ENCODE assay signal across 15 cellular contexts in genomic region chr16:9328386-9328785, GRCh38.
DNase-seq lines count a peak whose midpoint lies in the region; FAIRE-seq and TF ChIP-seq lines count a peak whose summit lies in the region.
"Had no signal": no experiment of that assay in that cellular context is flagged by ENCODE, and none has a peak within 500 bp of the region (broad histone marks: within the 10 kb centered on the region; RNA-seq: fewer than 3 reads in every experiment).

No MANE protein-coding gene starts in this region.

- DNase-seq in NCI-H82 (lab: John Stamatoyannopoulos, UW), result peak; percentile 33
- no peak for DNase-seq in NCI-H82 treated with DMSO at 0.1 percent for 48 hours (lab: John Stamatoyannopoulos, UW; ENCODE audit: unreplicated experiment)
- peak; percentile 60 for DNase-seq in small intestine
- no peak for DNase-seq in effector CD4-positive, alpha-beta T cell
- no peak for DNase-seq in colonic mucosa
- DNase-seq in stimulated activated CD4-positive, alpha-beta T cell treated with anti-CD3 and anti-CD28 coated beads, Interleukin-2, amount 100 ng/mL, for 48 hours, result no peak
- DNase-seq: CD4-positive, alpha-beta memory T cell; DMS79 treated with DMSO at 0.1 percent for 48 hours; GF-D8; H7 had no signal

- H3K4me1 ChIP-seq in liver (ENCODE audit: control insufficient read depth in 4 of 4, insufficient read depth in 4 of 4, low read length in 3 of 4), result peaks cover 0 to 8% (median 6%) of the 10 kb centered on the region in 4 donors
- no peaks in the 10 kb centered on the region for H3K4me1 ChIP-seq in small intestine (ENCODE audit: control insufficient read depth in 2 of 2, insufficient read depth in 1 of 2, low read depth in 1 of 2, low read length in 1 of 2)
- no peaks in the 10 kb centered on the region for H3K4me1 ChIP-seq in colonic mucosa
- H3K4me1 ChIP-seq: A549 had no signal

- TF ChIP-seq RAD21 in liver (IDR thresholded peaks at IDR 0.05), result no peak

- H3K9ac ChIP-seq in liver (ENCODE audit: low read depth in 1 of 2, low read length in 2 of 2) (no peak overlapping the region), colonic mucosa (ENCODE audit: low read depth in 2 of 2, low read length in 2 of 2) (no peak overlapping the region)
- H3K9ac ChIP-seq: BLaER1 had no signal

- FAIRE-seq in small intestine (lab: Jason Lieb, UNC), result no peak
- FAIRE-seq: A549 had no signal

- no peak overlapping the region for H3K4me3 ChIP-seq in liver (ENCODE audit: low read depth in 1 of 3, low read length in 3 of 3)
- H3K4me3 ChIP-seq in small intestine (ENCODE audit: low read depth in 1 of 2, low read length in 2 of 2), result no peak overlapping the region
- no peak overlapping the region for H3K4me3 ChIP-seq in colonic mucosa
- H3K4me3 ChIP-seq: A549, BLaER1, GM23338 had no signal

- H3K27ac ChIP-seq in liver (ENCODE audit: low read depth in 1 of 2, low read length in 2 of 2) (no peak overlapping the region), small intestine (ENCODE audit: low read depth in 1 of 2, low read length in 1 of 2) (no peak overlapping the region), colonic mucosa (no peak overlapping the region)
- H3K27ac ChIP-seq: 22Rv1, A549, BLaER1 had no signal

- WGBS in liver, result 41% methylated on average over 5 of the region's 5 CpGs
- 22 to 50% (median 34%) methylated on average over 5 of the region's 5 CpGs for WGBS in small intestine, 3 donors

- TF ChIP-seq CTCF in liver (IDR thresholded peaks at IDR 0.05; ENCODE audit: low read depth, low read length, missing input control) (no peak), colonic mucosa (IDR thresholded peaks at IDR 0.05) (no peak)

- H3K36me3 ChIP-seq in liver (ENCODE audit: control insufficient read depth in 4 of 4, insufficient read depth in 3 of 4, low read depth in 1 of 4, low read length in 3 of 4) (no peaks in the 10 kb centered on the region), small intestine (ENCODE audit: control insufficient read depth in 2 of 2, insufficient read depth in 2 of 2, low read length in 2 of 2) (no peaks in the 10 kb centered on the region), colonic mucosa (no peaks in the 10 kb centered on the region)
- H3K36me3 ChIP-seq: BLaER1 had no signal

- no peaks in the 10 kb centered on the region for H3K9me3 ChIP-seq in liver (ENCODE audit: control insufficient read depth in 4 of 4, low read length in 3 of 4)
- no peaks in the 10 kb centered on the region for H3K9me3 ChIP-seq in small intestine (ENCODE audit: control insufficient read depth, low read depth)
- H3K9me3 ChIP-seq in colonic mucosa, result no peaks in the 10 kb centered on the region
- H3K9me3 ChIP-seq: A549, BLaER1 had no signal

- H3K27me3 ChIP-seq in liver (ENCODE audit: control insufficient read depth in 4 of 4, insufficient read depth in 4 of 4, low read length in 3 of 4) (no peaks in the 10 kb centered on the region), small intestine (ENCODE audit: control insufficient read depth in 2 of 2, insufficient read depth in 2 of 2, low read length in 2 of 2) (no peaks in the 10 kb centered on the region), colonic mucosa (no peaks in the 10 kb centered on the region)
- H3K27me3 ChIP-seq: BLaER1 had no signal

- intact Hi-C loops in colonic mucosa (cut with DNase I), result no loop called here

TF ChIP-seq in liver, 16 proteins besides CTCF, POLR2A, EP300 and RAD21:
- TF ChIP-seq GABPA (IDR thresholded peaks at IDR 0.05 in 1 of 2, conservative IDR thresholded peaks at IDR 0.05 in 1 of 2) (no peak), ZBTB33 (IDR thresholded peaks at IDR 0.05) (no peak), EGR1 (IDR thresholded peaks at IDR 0.05; ENCODE audit: low read depth in 2 of 2) (no peak), HNF4G (IDR thresholded peaks at IDR 0.05) (no peak), REST (IDR thresholded peaks at IDR 0.05) (no peak), HNF4A (conservative IDR thresholded peaks at IDR 0.05) (peak; percentile 39 to 48)

Comparison
In these comparisons a context has a peak if more than half of its experiments do, and no peak if none do; other contexts are left out.
1. DNase-seq: peak in NCI-H82 (single experiment) and small intestine (single experiment); none in NCI-H82 treated with DMSO at 0.1 percent for 48 hours (single experiment), effector CD4-positive, alpha-beta T cell (single experiment), colonic mucosa (single experiment) and stimulated activated CD4-positive, alpha-beta T cell treated with anti-CD3 and anti-CD28 coated beads, Interleukin-2, amount 100 ng/mL, for 48 hours (0 of 2).